1 cellular context compared by ENCODE assay signal in the genomic region with DNA sequence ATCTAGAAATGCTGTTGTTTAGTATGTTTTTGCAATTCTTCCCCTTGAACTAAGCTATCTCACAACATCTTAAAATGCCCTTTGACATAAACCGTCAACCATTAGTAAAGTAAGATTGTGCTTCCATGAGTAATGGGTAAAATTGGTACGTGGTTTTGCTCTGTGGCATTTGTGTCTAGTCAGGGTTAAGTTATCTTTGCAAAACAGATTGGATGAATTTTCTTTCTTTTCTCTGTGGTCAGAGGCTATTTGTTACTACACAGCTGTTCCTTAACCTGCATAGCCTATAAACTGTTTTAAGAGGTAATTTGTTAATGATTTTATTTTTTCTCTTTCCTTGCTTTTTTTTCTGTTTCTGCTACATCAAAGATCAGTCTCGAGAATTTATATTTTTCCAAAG.
A peak's percentile ranks its signal among the peaks of the same experiment; 100 is the strongest.
TF ChIP-seq lines count a peak whose summit lies in the region.

No MANE protein-coding gene starts in this region.

TF ChIP-seq in GM12878, 131 proteins besides CTCF, POLR2A, EP300 and RAD21 (continued from another document):
- TF ChIP-seq, protein P1, sequence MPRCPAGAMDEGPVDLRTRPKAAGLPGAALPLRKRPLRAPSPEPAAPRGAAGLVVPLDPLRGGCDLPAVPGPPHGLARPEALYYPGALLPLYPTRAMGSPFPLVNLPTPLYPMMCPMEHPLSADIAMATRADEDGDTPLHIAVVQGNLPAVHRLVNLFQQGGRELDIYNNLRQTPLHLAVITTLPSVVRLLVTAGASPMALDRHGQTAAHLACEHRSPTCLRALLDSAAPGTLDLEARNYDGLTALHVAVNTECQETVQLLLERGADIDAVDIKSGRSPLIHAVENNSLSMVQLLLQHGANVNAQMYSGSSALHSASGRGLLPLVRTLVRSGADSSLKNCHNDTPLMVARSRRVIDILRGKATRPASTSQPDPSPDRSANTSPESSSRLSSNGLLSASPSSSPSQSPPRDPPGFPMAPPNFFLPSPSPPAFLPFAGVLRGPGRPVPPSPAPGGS (IDR thresholded peaks at IDR 0.05; ENCODE audit: borderline replicate concordance, insufficient read depth, low read depth, low read length, poor library complexity, severe bottlenecking): peak; percentile 44
- TF ChIP-seq, protein P2, sequence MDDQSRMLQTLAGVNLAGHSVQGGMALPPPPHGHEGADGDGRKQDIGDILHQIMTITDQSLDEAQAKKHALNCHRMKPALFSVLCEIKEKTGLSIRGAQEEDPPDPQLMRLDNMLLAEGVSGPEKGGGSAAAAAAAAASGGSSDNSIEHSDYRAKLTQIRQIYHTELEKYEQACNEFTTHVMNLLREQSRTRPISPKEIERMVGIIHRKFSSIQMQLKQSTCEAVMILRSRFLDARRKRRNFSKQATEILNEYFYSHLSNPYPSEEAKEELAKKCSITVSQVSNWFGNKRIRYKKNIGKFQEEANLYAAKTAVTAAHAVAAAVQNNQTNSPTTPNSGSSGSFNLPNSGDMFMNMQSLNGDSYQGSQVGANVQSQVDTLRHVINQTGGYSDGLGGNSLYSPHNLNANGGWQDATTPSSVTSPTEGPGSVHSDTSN (IDR thresholded peaks at IDR 0.05; ENCODE audit: insufficient replicate concordance, low read depth, low read length): peak; percentile 6
